31 cellular contexts compared by ENCODE assay signal in the genomic region with DNA sequence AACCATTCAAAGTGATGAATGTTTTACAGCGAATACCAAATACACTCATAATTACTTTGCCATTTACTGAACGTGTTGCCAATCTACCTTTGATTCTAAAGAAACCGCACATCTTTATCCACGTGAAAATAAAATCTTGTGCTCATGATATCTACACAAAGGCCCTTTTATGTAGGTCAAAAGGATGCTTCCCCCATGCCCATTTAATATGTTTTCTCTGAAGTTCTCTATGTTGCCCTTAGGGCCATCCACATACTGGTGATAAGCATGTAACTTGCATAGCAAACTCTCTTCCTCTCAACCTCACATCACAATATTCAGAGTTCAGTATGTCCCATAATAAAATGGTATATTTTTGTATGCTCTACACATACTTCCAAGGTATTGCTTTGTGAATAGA.
DNase-seq lines count a peak whose midpoint lies in the region; ATAC-seq lines count a peak whose summit lies in the region.
"Had no signal": no experiment of that assay in that cellular context is flagged by ENCODE, and none has a peak within 500 bp of the region (broad histone marks: within the 10 kb centered on the region; RNA-seq: fewer than 3 reads in every experiment).

No MANE protein-coding gene starts in this region.

- H3K9me3 ChIP-seq in MG63, result no peaks in the 10 kb centered on the region
- H3K9me3 ChIP-seq: A549; BE2C; BLaER1; BLaER1 treated with 17β-estradiol and CSF1 and Interleukin-3, amounts not matched to agents 10 nM and 100 nM; Caco-2 had no signal

- no peak for ATAC-seq in HG02973 (IDR thresholded peaks at IDR 0.05; ENCODE audit: unreplicated experiment)
- ATAC-seq in HG03135 (IDR thresholded peaks at IDR 0.05; ENCODE audit: unreplicated experiment), result no peak
- ATAC-seq: A549; CD8-positive, alpha-beta T cell had no signal

- no peaks in the 10 kb centered on the region for H3K36me3 ChIP-seq in MG63
- H3K36me3 ChIP-seq: BE2C; BLaER1; BLaER1 treated with 17β-estradiol and CSF1 and Interleukin-3, amounts not matched to agents 10 nM and 100 nM had no signal

- no peaks in the 10 kb centered on the region for H3K27me3 ChIP-seq in MG63
- H3K27me3 ChIP-seq: BE2C; BLaER1; BLaER1 treated with 17β-estradiol and CSF1 and Interleukin-3, amounts not matched to agents 10 nM and 100 nM had no signal

- in situ Hi-C loops in SK-MEL-5 (cut with HindIII; ENCODE audit: low pct_unique_long_range_greater_than_20kb, low sequenced_read_pairs), result no loop called here

- no peak overlapping the region for H3K4me3 ChIP-seq in MG63
- H3K4me3 ChIP-seq: A549; BLaER1; BLaER1 treated with 17β-estradiol and CSF1 and Interleukin-3, amounts not matched to agents 10 nM and 100 nM had no signal

- DNase-seq in COLO829 (ENCODE audit: low spot score), result peak; percentile 53
- peak; percentile 9 for DNase-seq in SK-MEL-5 (ENCODE audit: low read depth, low spot score)
- DNase-seq in astrocyte of the hippocampus (ENCODE audit: low read depth, low spot score), result peak; percentile 3
- DNase-seq in foreskin melanocyte, result peak; percentile 64
- no peak for DNase-seq in MG63
- DNase-seq in NCI-H2107 (lab: John Stamatoyannopoulos, UW), result no peak
- DNase-seq: 8988T; ACHN; AML-193; BE2C; C1 segment of cervical spinal cord; Caco-2; Calu3; CD4-positive, alpha-beta memory T cell; CD4-positive, alpha-beta T cell; CD4-positive, CD25-positive, alpha-beta regulatory T cell; CD8-positive, alpha-beta memory T cell; CD8-positive, alpha-beta T cell; COR-L47; DMS 273 treated with DMSO at 0.1 percent for 48 hours; DMS153; DMS53; DMS79; DMS79 treated with DMSO at 0.1 percent for 48 hours; DND-41; EL had no signal

Comparison
In these comparisons a context has a peak if more than half of its experiments do, and no peak if none do; other contexts are left out.
1. DNase-seq: peak in COLO829 (single experiment), SK-MEL-5 (single experiment), astrocyte of the hippocampus (single experiment) and foreskin melanocyte (single experiment); none in MG63 (single experiment) and NCI-H2107 (single experiment).